ENCODE assay signal across 8 cellular contexts in genomic region chr3:125055165-125055912, GRCh38. TPM values are rescaled to one million over a fixed set of nuclear protein-coding genes. Genes with fewer than 3 reads are reported as not detected.
DNase-seq lines count a peak whose midpoint lies in the region; ATAC-seq and TF ChIP-seq lines count a peak whose summit lies in the region.

No MANE protein-coding gene starts in this region.

- H3K27me3 ChIP-seq in GM06990 (replicated peaks; ENCODE audit: control insufficient read depth, insufficient read depth, low read length) (no peaks in the 10 kb centered on the region), MG63 (no peaks in the 10 kb centered on the region)

- H3K27me3 Mint-ChIP-seq in activated naive CD8-positive, alpha-beta T cell treated with anti-CD3 and anti-CD28 coated beads for 36 hours, result peaks cover 4% of the 10 kb centered on the region

- H3K4me3 ChIP-seq in GM06990 (replicated peaks; ENCODE audit: low read depth, low read length) (peak overlapping the region; percentile 77), MG63 (peak overlapping the region; percentile 82), iPS-11a (ENCODE audit: low read depth, low read length) (peak overlapping the region; percentile 70)

- H3K9me3 Mint-ChIP-seq in activated naive CD8-positive, alpha-beta T cell treated with anti-CD3 and anti-CD28 coated beads for 36 hours, result no peaks in the 10 kb centered on the region

- H3K36me3 ChIP-seq in GM06990 (ENCODE audit: control insufficient read depth, insufficient read depth, low read length) (no peaks in the 10 kb centered on the region), MG63 (peaks cover 35% of the 10 kb centered on the region)

- peaks cover 25% of the 10 kb centered on the region for H3K36me3 Mint-ChIP-seq in activated naive CD8-positive, alpha-beta T cell treated with anti-CD3 and anti-CD28 coated beads for 36 hours

- ATAC-seq in GM21619 (IDR thresholded peaks at IDR 0.05; ENCODE audit: unreplicated experiment), result peak; percentile 16

- TF ChIP-seq CTCF in GM06990 (IDR thresholded peaks at IDR 0.05; ENCODE audit: insufficient read depth, low read length, poor library complexity, severe bottlenecking), result no peak

- peak overlapping the region; percentile 91 for H3K27ac Mint-ChIP-seq in activated naive CD8-positive, alpha-beta T cell treated with anti-CD3 and anti-CD28 coated beads for 36 hours

- no peaks in the 10 kb centered on the region for H3K9me3 ChIP-seq in MG63

- DNase-seq in GM06990 (ENCODE audit: extremely low read depth, insufficient read length) (peak; percentile 49), MG63 (peak; percentile 45), HPDE6-E6E7 (ENCODE audit: extremely low spot score) (no peak), EL (no peak)
- DNase-seq in activated naive CD8-positive, alpha-beta T cell treated with anti-CD3 and anti-CD28 coated beads for 36 hours, result peak; percentile 57
- peak; percentile 23 to 43 for DNase-seq in stimulated activated CD4-positive, alpha-beta T cell treated with anti-CD3 and anti-CD28 coated beads, Interleukin-2, amount 100 ng/mL, for 24 hours

- peak overlapping the region; percentile 93 for H3K4me3 Mint-ChIP-seq in activated naive CD8-positive, alpha-beta T cell treated with anti-CD3 and anti-CD28 coated beads for 36 hours

- peaks cover 54% of the 10 kb centered on the region for H3K4me1 Mint-ChIP-seq in activated naive CD8-positive, alpha-beta T cell treated with anti-CD3 and anti-CD28 coated beads for 36 hours

RNA-seq across cellular contexts. Expression of gene HEG1, which starts 0.5 kb away (rescaled TPM):
- 75.1 and 105 TPM in 2 replicates for total RNA-seq in MG63 (2014; rRNA removed; shearing (Covaris generic); ENCODE audit: low replicate concordance)
- total RNA-seq in activated naive CD8-positive, alpha-beta T cell treated with anti-CD3 and anti-CD28 coated beads for 36 hours, result 10 to 100 TPM; 20.7 to 21.4 TPM

Comparison
In these comparisons a context has a peak if more than half of its experiments do, and no peak if none do; other contexts are left out.
1. DNase-seq: peak in GM06990 (single experiment), MG63 (single experiment), activated naive CD8-positive, alpha-beta T cell treated with anti-CD3 and anti-CD28 coated beads for 36 hours (single experiment) and stimulated activated CD4-positive, alpha-beta T cell treated with anti-CD3 and anti-CD28 coated beads, Interleukin-2, amount 100 ng/mL, for 24 hours (2 of 2); none in HPDE6-E6E7 (single experiment) and EL (single experiment).
2. Peak in every context shown above with its lines, with median percentiles within 50 percentile points of each other: H3K4me3 ChIP-seq.